Comparison of ENCODE assay signal across 9 cellular contexts in genomic region chr2:237732790-237733349, GRCh38.
DNase-seq lines count a peak whose midpoint lies in the region; ATAC-seq and TF ChIP-seq lines count a peak whose summit lies in the region.
"Had no signal": no experiment of that assay in that cellular context is flagged by ENCODE, and none has a peak within 500 bp of the region (broad histone marks: within the 10 kb centered on the region; RNA-seq: fewer than 3 reads in every experiment).

No MANE protein-coding gene starts in this region.

- H3K27me3 Mint-ChIP-seq in nephron (ENCODE audit: low read depth), result no peaks in the 10 kb centered on the region

- POLR2A ChIA-PET in GM10248 (lab: Yijun Ruan, JAX), result no interaction called here

- no peaks in the 10 kb centered on the region for H3K9me3 ChIP-seq in BLaER1

- ATAC-seq in esophagus mucosa (peak; percentile 41), HG02852 (IDR thresholded peaks at IDR 0.05; ENCODE audit: unreplicated experiment) (no peak)

- no peaks in the 10 kb centered on the region for H3K27me3 ChIP-seq in BLaER1

- peaks cover 88% of the 10 kb centered on the region for H3K36me3 ChIP-seq in BLaER1

- no peaks in the 10 kb centered on the region for H3K9me3 Mint-ChIP-seq in nephron

- CTCF ChIA-PET in GM10248 (lab: Yijun Ruan, JAX), result interaction anchor here (1.0 to 14.7 kb wide), 5 partner anchors 12 to 60 kb away, joined by 3 to 113 read pairs (median 5); no protein-coding TSS in a partner anchor

- peaks cover 100% of the 10 kb centered on the region for H4K20me1 ChIP-seq in BLaER1

- H3K4me1 ChIP-seq in BLaER1, result peaks cover 20% of the 10 kb centered on the region

- H3K27ac ChIP-seq in BLaER1, result peak overlapping the region; percentile 29; the same call in 1 of the 2 replicates

- peaks cover 9% of the 10 kb centered on the region for H3K36me3 Mint-ChIP-seq in nephron (ENCODE audit: low read depth)

- H3K4me2 ChIP-seq in BLaER1, result no peak overlapping the region

- DNase-seq in NCI-H69 (lab: John Stamatoyannopoulos, UW) (peak; percentile 66), NCI-H2196 (lab: John Stamatoyannopoulos, UW; ENCODE audit: unreplicated experiment) (no peak), Kasumi-1 (lab: John Stamatoyannopoulos, UW) (no peak), GM10248 (ENCODE audit: extremely low spot score) (no peak)
- DNase-seq: NCI-H2107 had no signal

- TF ChIP-seq CTCF in nephron (IDR thresholded peaks at IDR 0.05; ENCODE audit: unreplicated experiment in 3 of 3), result no peak
- no peak for TF ChIP-seq CTCF in GM10248 (IDR thresholded peaks at IDR 0.05; ENCODE audit: control extremely low read depth, extremely low read depth, low read depth, missing control alignments)

- H3K9ac ChIP-seq in BLaER1, result 0 out of 2 replicates have a peak overlapping the region, but pooled peaks have one; percentile 11

- H3K4me3 Mint-ChIP-seq in nephron, result peak overlapping the region in 1 of 3 experiments; percentile 40

- no peak overlapping the region for H3K4me3 ChIP-seq in BLaER1

- H3K4me1 Mint-ChIP-seq in nephron, result peaks cover 42% of the 10 kb centered on the region

- peak overlapping the region; percentile 38 to 73 (median 43) for H3K27ac Mint-ChIP-seq in nephron
